1 cellular context compared by ENCODE assay signal in the genomic region with DNA sequence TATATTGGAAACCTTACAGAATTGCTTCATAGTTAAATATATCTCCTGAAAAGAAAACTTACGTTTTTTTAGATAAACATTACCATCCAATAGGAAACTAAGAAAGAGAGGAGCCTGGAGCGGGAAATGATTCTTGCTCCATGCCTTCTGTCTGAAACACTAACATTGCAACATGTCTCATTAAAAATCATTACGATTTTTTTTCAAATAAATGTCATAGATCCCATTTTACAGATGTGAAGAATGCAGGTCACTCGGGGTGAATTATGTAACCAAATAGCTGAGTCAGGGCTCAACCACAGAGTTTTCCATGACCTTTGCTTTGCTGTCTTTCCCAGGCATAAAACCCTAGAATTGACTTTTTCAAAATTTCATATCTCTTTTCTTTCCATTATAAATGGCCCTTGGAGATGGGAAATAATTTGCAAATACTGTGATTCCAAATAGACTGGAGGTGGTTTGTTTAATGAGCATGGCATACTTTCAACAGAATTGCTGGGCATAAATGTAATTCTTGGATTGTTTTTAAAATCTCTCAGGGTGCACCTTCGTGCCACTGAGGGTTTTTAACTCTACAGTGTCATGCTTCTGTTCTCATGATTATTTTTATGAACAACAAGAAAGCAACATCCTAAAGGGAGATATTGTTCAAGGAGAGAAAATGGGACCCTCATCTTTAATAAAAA.
TF ChIP-seq lines count a peak whose summit lies in the region.

No MANE protein-coding gene starts in this region.

TF ChIP-seq in liver, 16 proteins besides CTCF, POLR2A, EP300 and RAD21 (continued from another document):
- TF ChIP-seq, protein P1, sequence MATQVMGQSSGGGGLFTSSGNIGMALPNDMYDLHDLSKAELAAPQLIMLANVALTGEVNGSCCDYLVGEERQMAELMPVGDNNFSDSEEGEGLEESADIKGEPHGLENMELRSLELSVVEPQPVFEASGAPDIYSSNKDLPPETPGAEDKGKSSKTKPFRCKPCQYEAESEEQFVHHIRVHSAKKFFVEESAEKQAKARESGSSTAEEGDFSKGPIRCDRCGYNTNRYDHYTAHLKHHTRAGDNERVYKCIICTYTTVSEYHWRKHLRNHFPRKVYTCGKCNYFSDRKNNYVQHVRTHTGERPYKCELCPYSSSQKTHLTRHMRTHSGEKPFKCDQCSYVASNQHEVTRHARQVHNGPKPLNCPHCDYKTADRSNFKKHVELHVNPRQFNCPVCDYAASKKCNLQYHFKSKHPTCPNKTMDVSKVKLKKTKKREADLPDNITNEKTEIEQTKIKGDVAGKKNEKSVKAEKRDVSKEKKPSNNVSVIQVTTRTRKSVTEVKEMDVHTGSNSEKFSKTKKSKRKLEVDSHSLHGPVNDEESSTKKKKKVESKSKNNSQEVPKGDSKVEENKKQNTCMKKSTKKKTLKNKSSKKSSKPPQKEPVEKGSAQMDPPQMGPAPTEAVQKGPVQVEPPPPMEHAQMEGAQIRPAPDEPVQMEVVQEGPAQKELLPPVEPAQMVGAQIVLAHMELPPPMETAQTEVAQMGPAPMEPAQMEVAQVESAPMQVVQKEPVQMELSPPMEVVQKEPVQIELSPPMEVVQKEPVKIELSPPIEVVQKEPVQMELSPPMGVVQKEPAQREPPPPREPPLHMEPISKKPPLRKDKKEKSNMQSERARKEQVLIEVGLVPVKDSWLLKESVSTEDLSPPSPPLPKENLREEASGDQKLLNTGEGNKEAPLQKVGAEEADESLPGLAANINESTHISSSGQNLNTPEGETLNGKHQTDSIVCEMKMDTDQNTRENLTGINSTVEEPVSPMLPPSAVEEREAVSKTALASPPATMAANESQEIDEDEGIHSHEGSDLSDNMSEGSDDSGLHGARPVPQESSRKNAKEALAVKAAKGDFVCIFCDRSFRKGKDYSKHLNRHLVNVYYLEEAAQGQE (IDR thresholded peaks at IDR 0.05): peak; percentile 13
- TF ChIP-seq HNF4G (IDR thresholded peaks at IDR 0.05): no peak
